In genomic region chr2:27080140-27080469, GRCh38 we compare ENCODE assay signal across 8 cellular contexts. TPM values are rescaled to one million over a fixed set of nuclear protein-coding genes. Genes with fewer than 3 reads are reported as not detected.
DNase-seq lines count a peak whose midpoint lies in the region; ATAC-seq and TF ChIP-seq lines count a peak whose summit lies in the region.

No MANE protein-coding gene starts in this region.

- TF ChIP-seq CTCF in AG09309 (IDR thresholded peaks at IDR 0.05; ENCODE audit: control insufficient read depth, insufficient read depth, low read depth, low read length, missing control alignments), result no peak
- TF ChIP-seq CTCF in fibroblast of lung (conservative IDR thresholded peaks at IDR 0.05 in 1 of 2, IDR thresholded peaks at IDR 0.05 in 1 of 2; ENCODE audit: low read depth in 1 of 2, low read length in 2 of 2), result no peak
- TF ChIP-seq CTCF in prostate gland (IDR thresholded peaks at IDR 0.05), result no peak

- no peak overlapping the region for H2AFZ ChIP-seq in fibroblast of lung (ENCODE audit: low read length)

- H4K20me1 ChIP-seq in fibroblast of lung (ENCODE audit: control insufficient read depth, extremely low read depth, insufficient read depth, low read length), result no peaks in the 10 kb centered on the region

- peaks cover 30% of the 10 kb centered on the region for H3K79me2 ChIP-seq in fibroblast of lung (ENCODE audit: control insufficient read depth, insufficient read depth, low read length)

- peak overlapping the region; percentile 93 for H3K9ac ChIP-seq in SK-N-MC (ENCODE audit: insufficient read length)
- H3K9ac ChIP-seq in fibroblast of lung (ENCODE audit: insufficient read depth, low read length), result peak overlapping the region; percentile 44

- no peak for ATAC-seq in HG03108 (IDR thresholded peaks at IDR 0.05; ENCODE audit: unreplicated experiment)
- ATAC-seq in HG03354 (IDR thresholded peaks at IDR 0.05; ENCODE audit: poor library complexity, severe bottlenecking, unreplicated experiment), result no peak

- H3K27ac ChIP-seq in SK-N-MC (peak overlapping the region; percentile 92), fibroblast of lung (ENCODE audit: insufficient read depth, low read length) (peak overlapping the region; percentile 94), prostate gland (peak overlapping the region; percentile 75 to 82)

- H3K4me2 ChIP-seq in fibroblast of lung (ENCODE audit: extremely low read depth, insufficient read depth, low read length), result peak overlapping the region; percentile 99

- 67% methylated on average over 7 of the region's 7 CpGs for WGBS in prostate gland

- H3K27me3 ChIP-seq in fibroblast of lung (ENCODE audit: control insufficient read depth, insufficient read depth, low read length), result no peaks in the 10 kb centered on the region
- no peaks in the 10 kb centered on the region for H3K27me3 ChIP-seq in prostate gland (replicated peaks; ENCODE audit: insufficient read depth)

- peak overlapping the region; percentile 92 for H3K4me3 ChIP-seq in AG09309 (ENCODE audit: control insufficient read depth, low read depth, low read length)
- H3K4me3 ChIP-seq in SK-N-MC, result peak overlapping the region; percentile 86
- H3K4me3 ChIP-seq in fibroblast of lung (replicated peaks in 1 of 4; ENCODE audit: control extremely low read depth in 1 of 4, insufficient read depth in 1 of 4, low read depth in 3 of 4, low read length in 4 of 4), result peak overlapping the region; percentile 84 to 97 (median 89)
- peak overlapping the region; percentile 29 to 35 for H3K4me3 ChIP-seq in prostate gland

- intact Hi-C loops in prostate gland (cut with DNase I), result loop anchor here (5.0 kb wide), 1 partner anchor 48 kb away; the partner anchor contains the start of gene TMEM214

- H3K4me1 ChIP-seq in fibroblast of lung (ENCODE audit: control insufficient read depth, extremely low read depth, insufficient read depth, low read length), result peaks cover 20% of the 10 kb centered on the region
- H3K4me1 ChIP-seq in prostate gland (replicated peaks), result peaks cover 7% of the 10 kb centered on the region

- TF ChIP-seq POLR2A in prostate gland (IDR thresholded peaks at IDR 0.05), result no peak

- H3K36me3 ChIP-seq in SK-N-MC (ENCODE audit: insufficient read depth, low read length) (peaks cover 17% of the 10 kb centered on the region; the same call in 1 of the 2 replicates), fibroblast of lung (ENCODE audit: control insufficient read depth, insufficient read depth, low read length) (peaks cover 18% of the 10 kb centered on the region), prostate gland (no peaks in the 10 kb centered on the region)

- no peak for DNase-seq in AG09309 (ENCODE audit: low read depth)
- no peak for DNase-seq in SK-N-MC (ENCODE audit: low read depth, low spot score)
- no peak for DNase-seq in fibroblast of lung (ENCODE audit: low read depth in 2 of 2)
- DNase-seq in prostate gland (ENCODE audit: low spot score), result no peak
- no peak for DNase-seq in NCI-H774 (lab: John Stamatoyannopoulos, UW)
- DNase-seq in iPS-NIHi11 (ENCODE audit: low spot score), result no peak

- no peaks in the 10 kb centered on the region for H3K9me3 ChIP-seq in SK-N-MC (ENCODE audit: low read depth, low read length)
- H3K9me3 ChIP-seq in fibroblast of lung (ENCODE audit: control insufficient read depth, insufficient read depth, low read depth, low read length), result no peaks in the 10 kb centered on the region
- H3K9me3 ChIP-seq in prostate gland, result no peaks in the 10 kb centered on the region

RNA-seq across cellular contexts. Expression of gene EMILIN1, which starts 1.7 kb away (rescaled TPM):
- total RNA-seq in fibroblast of lung (187 and 251 TPM in 2 replicates), prostate gland (100 to 1,000 TPM in 1 of 2 donors, 10 to 100 TPM in 1; 39.8 to 149 TPM)
- polyA plus RNA-seq in fibroblast of lung, result 44.3 and 46.8 TPM in 2 replicates
- 155 and 172 TPM in 2 replicates for polyA plus RNA-seq in fibroblast of lung (2012)
- 48.2 and 58.1 TPM in 2 replicates for polyA minus RNA-seq in fibroblast of lung (ENCODE audit: low replicate concordance)

RNA-seq across cellular contexts. Expression of gene KHK, which starts 6.5 kb away (rescaled TPM):
- total RNA-seq in fibroblast of lung, result 1.0 and 1.3 TPM in 2 replicates
- 0.17 and 0.54 TPM in 2 replicates for polyA plus RNA-seq in fibroblast of lung
- polyA plus RNA-seq in fibroblast of lung (2012), result 0.48 and 1.3 TPM in 2 replicates
- polyA minus RNA-seq in fibroblast of lung (ENCODE audit: low replicate concordance), result 0.59 and 4.6 TPM in 2 replicates
- total RNA-seq in prostate gland, result 1 to 10 TPM in 1 of 2 donors, under 1 TPM in 1; 0.91 to 7.0 TPM

RNA-seq across cellular contexts. Expression of gene OST4, which starts 8.7 kb away (rescaled TPM):
- total RNA-seq in fibroblast of lung, result 479 and 505 TPM in 2 replicates
- 1,054 and 1,265 TPM in 2 replicates for polyA plus RNA-seq in fibroblast of lung
- polyA plus RNA-seq in fibroblast of lung (2012), result 886 and 1,001 TPM in 2 replicates
- 283 and 364 TPM in 2 replicates for polyA minus RNA-seq in fibroblast of lung (ENCODE audit: low replicate concordance)
- 100 to 1,000 TPM; 246 to 317 TPM for total RNA-seq in prostate gland

RNA-seq across cellular contexts. Expression of gene AGBL5, which starts 28.6 kb away (rescaled TPM):
- total RNA-seq in fibroblast of lung (19.8 TPM in 2 replicates), prostate gland (10 to 100 TPM; 31.9 to 87.1 TPM)
- 20.9 and 26.1 TPM in 2 replicates for polyA plus RNA-seq in fibroblast of lung
- 19.9 and 21.6 TPM in 2 replicates for polyA plus RNA-seq in fibroblast of lung (2012)
- 69.7 and 72.6 TPM in 2 replicates for polyA minus RNA-seq in fibroblast of lung (ENCODE audit: low replicate concordance)

RNA-seq across cellular contexts. Expression of gene CGREF1, which starts 38.8 kb away (rescaled TPM):
- 2.3 and 10.0 TPM in 2 replicates for total RNA-seq in fibroblast of lung
- 1.5 and 1.9 TPM in 2 replicates for polyA plus RNA-seq in fibroblast of lung
- 2.1 and 2.6 TPM in 2 replicates for polyA plus RNA-seq in fibroblast of lung (2012)
- polyA minus RNA-seq in fibroblast of lung (ENCODE audit: low replicate concordance), result 1.1 TPM in 1 of 2 replicates, not detected in the other
- total RNA-seq in prostate gland, result 10 to 100 TPM in 1 of 2 donors, 1 to 10 TPM in 1; 4.9 to 10.7 TPM

Comparison
In these comparisons a context has a peak if more than half of its experiments do, and no peak if none do; other contexts are left out.
1. H3K4me3 ChIP-seq: peak in every context shown above with its lines; median percentile 92 in AG09309; 89 in fibroblast of lung; 86 in SK-N-MC; 32 in prostate gland.